8 cellular contexts compared by ENCODE assay signal in genomic region chr2:45014016-45014702, GRCh38. TPM values are rescaled to one million over a fixed set of nuclear protein-coding genes. Genes with fewer than 3 reads are reported as not detected.
A peak's percentile ranks its signal among the peaks of the same experiment; 100 is the strongest.
DNase-seq lines count a peak whose midpoint lies in the region; ATAC-seq, FAIRE-seq and TF ChIP-seq lines count a peak whose summit lies in the region.

No MANE protein-coding gene starts in this region.

- H3K36me3 ChIP-seq in Caco-2 (ENCODE audit: control insufficient read depth, insufficient read depth, low read length): no peaks in the 10 kb centered on the region

- no TSS peak for BruUV-seq in Caco-2 (replicated peaks; lab: Mats Ljungman, UMichigan)

- no peak overlapping the region; the same call in 1 of the 2 replicates for H3K4me3 ChIP-seq in Caco-2 (ENCODE audit: low read depth, low read length)

- ATAC-seq in activated T-cell treated with anti-CD3 and anti-CD28 coated beads, Interleukin-2, amount 50 U/mL, for 72 hours (replicated peaks in 1 of 2): peak; percentile 68 to 77
- ATAC-seq in left ventricle myocardium superior (peak; percentile 57), sciatic nerve (peak; percentile 25), HG03159 (IDR thresholded peaks at IDR 0.05; ENCODE audit: unreplicated experiment) (no peak)

- H3K4me1 ChIP-seq in Caco-2: no peaks in the 10 kb centered on the region

- no peaks in the 10 kb centered on the region for H3K4me1 Mint-ChIP-seq in Caco-2 (ENCODE audit: low read depth, unreplicated experiment)
- H3K4me1 Mint-ChIP-seq in activated T-cell treated with anti-CD3 and anti-CD28 coated beads, Interleukin-2, amount 50 U/mL, for 72 hours (ENCODE audit: low read depth): peaks cover 23% of the 10 kb centered on the region

- H3K27me3 ChIP-seq in Caco-2 (replicated peaks; ENCODE audit: control insufficient read depth, insufficient read depth, low read length): peaks cover 3% of the 10 kb centered on the region

- POLR2A ChIA-PET in Caco-2 (lab: Charles Lee): no interaction called here

- no peaks in the 10 kb centered on the region for H3K9me3 Mint-ChIP-seq in Caco-2 (ENCODE audit: unreplicated experiment)
- H3K9me3 Mint-ChIP-seq in activated T-cell treated with anti-CD3 and anti-CD28 coated beads, Interleukin-2, amount 50 U/mL, for 72 hours: no peaks in the 10 kb centered on the region

- intact Hi-C loops in Caco-2 (cut with micrococcal nuclease; ENCODE audit: unreplicated experiment): no loop called here
- intact Hi-C loops in left ventricle myocardium superior (cut with micrococcal nuclease): no loop called here
- intact Hi-C loops in sciatic nerve (cut with DNase I): no loop called here

- H3K4me3 Mint-ChIP-seq in Caco-2 (ENCODE audit: unreplicated experiment): peak overlapping the region; percentile 37
- peak overlapping the region; percentile 50 to 59 for H3K4me3 Mint-ChIP-seq in activated T-cell treated with anti-CD3 and anti-CD28 coated beads, Interleukin-2, amount 50 U/mL, for 72 hours

- FAIRE-seq in HTR-8/SVneo (lab: Jason Lieb, UNC): peak; percentile 23

- no peaks in the 10 kb centered on the region for H3K9me3 ChIP-seq in Caco-2

- peak; percentile 12 to 24 for TF ChIP-seq CTCF in Caco-2 (IDR thresholded peaks at IDR 0.05; ENCODE audit: insufficient read depth in 1 of 2, low read depth in 1 of 2, low read length in 1 of 2, severe bottlenecking in 1 of 2, unreplicated experiment in 1 of 2)

- peaks cover 22% of the 10 kb centered on the region for H3K27me3 Mint-ChIP-seq in Caco-2 (ENCODE audit: insufficient read depth, unreplicated experiment)
- H3K27me3 Mint-ChIP-seq in activated T-cell treated with anti-CD3 and anti-CD28 coated beads, Interleukin-2, amount 50 U/mL, for 72 hours (ENCODE audit: low read depth): peaks cover 79% of the 10 kb centered on the region

- H3K36me3 Mint-ChIP-seq in Caco-2 (ENCODE audit: insufficient read depth, unreplicated experiment): no peaks in the 10 kb centered on the region
- H3K36me3 Mint-ChIP-seq in activated T-cell treated with anti-CD3 and anti-CD28 coated beads, Interleukin-2, amount 50 U/mL, for 72 hours (ENCODE audit: insufficient read depth in 2 of 2): no peaks in the 10 kb centered on the region

- H3K27ac Mint-ChIP-seq in Caco-2 (ENCODE audit: unreplicated experiment): no peak overlapping the region
- H3K27ac Mint-ChIP-seq in activated T-cell treated with anti-CD3 and anti-CD28 coated beads, Interleukin-2, amount 50 U/mL, for 72 hours: no peak overlapping the region

- CTCF ChIA-PET in Caco-2 (lab: Charles Lee): no interaction called here

- peak in 1 of 2 experiments; percentile 38 for DNase-seq in Caco-2
- peak; percentile 74 for DNase-seq in HTR-8/SVneo (ENCODE audit: insufficient read length, low spot score)
- peak; percentile 59 to 64 for DNase-seq in activated T-cell treated with anti-CD3 and anti-CD28 coated beads, Interleukin-2, amount 50 U/mL, for 72 hours
- peak; percentile 80 for DNase-seq in left ventricle myocardium superior
- peak; percentile 78 for DNase-seq in sciatic nerve (ENCODE audit: low spot score)
- DNase-seq in activated CD4-positive, CD25-positive, alpha-beta regulatory T cell treated with anti-CD3 and anti-CD28 coated beads, Interleukin-2, amount 50 U/mL, for 72 hours: no peak
- DNase-seq in NAMALWA (ENCODE audit: low spot score): no peak

RNA-seq across cellular contexts. Expression of gene SIX2, which starts 4.9 kb away (rescaled TPM):
- total RNA-seq in Caco-2 (2022) (0.88 and 1.9 TPM in 2 replicates), left ventricle myocardium superior (0.40 TPM), sciatic nerve (3.6 TPM)
- under 1 TPM in 1 of 2 donors, not detected in 1; 0.12 TPM for total RNA-seq in activated T-cell treated with anti-CD3 and anti-CD28 coated beads, Interleukin-2, amount 50 U/mL, for 72 hours

Comparison
In these comparisons a context has a peak if more than half of its experiments do, and no peak if none do; other contexts are left out.
1. DNase-seq: peak in HTR-8/SVneo (single experiment), activated T-cell treated with anti-CD3 and anti-CD28 coated beads, Interleukin-2, amount 50 U/mL, for 72 hours (2 of 2), left ventricle myocardium superior (single experiment) and sciatic nerve (single experiment); none in activated CD4-positive, CD25-positive, alpha-beta regulatory T cell treated with anti-CD3 and anti-CD28 coated beads, Interleukin-2, amount 50 U/mL, for 72 hours (single experiment) and NAMALWA (single experiment).